In the genomic region with DNA sequence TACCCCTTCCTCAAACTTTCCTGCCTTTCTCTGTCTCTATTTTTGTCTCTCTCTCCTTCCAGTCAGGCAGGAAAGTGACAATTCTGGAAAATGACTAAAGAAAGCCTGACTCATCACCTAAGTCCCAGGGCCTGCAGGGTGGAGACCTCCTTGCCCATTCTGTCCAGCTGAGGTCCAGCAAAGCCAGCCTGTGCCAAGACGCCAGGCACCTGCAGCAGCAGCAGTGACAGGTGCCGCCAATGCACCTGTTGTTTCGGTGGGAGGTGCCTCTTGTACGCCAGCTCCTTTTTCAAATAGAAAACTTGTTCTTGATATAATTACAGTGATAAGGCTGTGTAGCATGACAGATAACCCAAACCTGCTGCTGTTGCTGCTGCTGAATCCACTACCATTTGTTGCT, we compare ENCODE assay signal across 22 cellular contexts.
A peak's percentile ranks its signal among the peaks of the same experiment; 100 is the strongest.
DNase-seq lines count a peak whose midpoint lies in the region.
"Had no signal": no experiment of that assay in that cellular context is flagged by ENCODE, and none has a peak within 500 bp of the region (broad histone marks: within the 10 kb centered on the region; RNA-seq: fewer than 3 reads in every experiment).

No MANE protein-coding gene starts in this region.

- H3K9me3 ChIP-seq in mesenchymal stem cell (ENCODE audit: control insufficient read depth, low read length): no peaks in the 10 kb centered on the region
- H3K9me3 ChIP-seq: left ventricle myocardium inferior, mucosa of descending colon, SJSA1, tibial nerve had no signal

- H3K14ac ChIP-seq in mesenchymal stem cell (ENCODE audit: low read length in 2 of 2): peak overlapping the region in 1 of 2 experiments; percentile 57

- H3K4me3 ChIP-seq in mesenchymal stem cell (ENCODE audit: insufficient read depth in 1 of 2, low read depth in 1 of 2, low read length in 2 of 2): no peak overlapping the region
- H3K4me3 ChIP-seq: coronary artery, HAP-1, left ventricle myocardium inferior, mucosa of descending colon, SJSA1, tibial nerve had no signal

- peak overlapping the region in 1 of 2 experiments; percentile 67 for H3K23ac ChIP-seq in mesenchymal stem cell (ENCODE audit: low read length in 2 of 2)

- H2BK120ac ChIP-seq in mesenchymal stem cell (ENCODE audit: low read depth, low read length): no peak overlapping the region

- no peak overlapping the region for H2BK12ac ChIP-seq in mesenchymal stem cell (ENCODE audit: low read length in 2 of 2)

- H3K36me3 ChIP-seq in mesenchymal stem cell (ENCODE audit: control insufficient read depth in 1 of 2, insufficient read depth in 2 of 2, low read depth in 1 of 2, low read length in 2 of 2): no peaks in the 10 kb centered on the region
- H3K36me3 ChIP-seq: HAP-1, left ventricle myocardium inferior, SJSA1, tibial nerve, WERI-Rb-1 had no signal

- no peak overlapping the region for H2BK5ac ChIP-seq in mesenchymal stem cell (ENCODE audit: low read depth, low read length, poor library complexity, severe bottlenecking)

- H3K4ac ChIP-seq in mesenchymal stem cell (ENCODE audit: low read depth in 1 of 2, low read length in 2 of 2): no peak overlapping the region

- H2AFZ ChIP-seq in mesenchymal stem cell (ENCODE audit: low read depth, low read length): no peak overlapping the region

- no peak overlapping the region for H3K27ac ChIP-seq in mesenchymal stem cell (ENCODE audit: low read length, poor library complexity, severe bottlenecking)
- H3K27ac ChIP-seq: coronary artery, left ventricle myocardium inferior, SJSA1, tibial nerve, WERI-Rb-1 had no signal

- no peaks in the 10 kb centered on the region for H3K79me1 ChIP-seq in mesenchymal stem cell (replicated peaks; ENCODE audit: low read length, poor library complexity, severe bottlenecking)

- no peak overlapping the region for H4K8ac ChIP-seq in mesenchymal stem cell (ENCODE audit: low read length)

- H2BK15ac ChIP-seq in mesenchymal stem cell (ENCODE audit: low read depth, poor library complexity, severe bottlenecking): no peak overlapping the region

- no peak overlapping the region for H2AK5ac ChIP-seq in mesenchymal stem cell (ENCODE audit: low read length, severe bottlenecking)

- H3K9ac ChIP-seq in mesenchymal stem cell (ENCODE audit: low read length): no peak overlapping the region

- no peak overlapping the region for H3K4me2 ChIP-seq in mesenchymal stem cell (ENCODE audit: low read length, poor library complexity, severe bottlenecking)

- H4K91ac ChIP-seq in mesenchymal stem cell (ENCODE audit: low read length): no peak overlapping the region

- H3K4me1 ChIP-seq in mesenchymal stem cell (ENCODE audit: control insufficient read depth, insufficient read depth, low read depth, low read length): peaks cover 3% of the 10 kb centered on the region
- H3K4me1 ChIP-seq: HAP-1 had no signal

- 85% methylated on average over 3 of the region's 4 CpGs for WGBS in mesenchymal stem cell

- peak overlapping the region in 1 of 2 experiments; percentile 66 for H3K18ac ChIP-seq in mesenchymal stem cell (ENCODE audit: low read depth in 1 of 2, low read length in 2 of 2)

- DNase-seq in EL: peak; percentile 41
- peak; percentile 79 for DNase-seq in NCI-H1105 treated with DMSO at 0.1 percent for 48 hours (lab: John Stamatoyannopoulos, UW)
- peak; percentile 56 for DNase-seq in NCI-H774 (lab: John Stamatoyannopoulos, UW)
- DNase-seq in mesenchymal stem cell: peak; percentile 22
- no peak for DNase-seq in stimulated activated CD4-positive, alpha-beta T cell treated with anti-CD3 and anti-CD28 coated beads, Interleukin-4, amount 100 ng/mL, for 4 hours
- no peak for DNase-seq in LoVo (ENCODE audit: low spot score)
- DNase-seq in activated T-cell treated with anti-CD3 and anti-CD28 coated beads, Interleukin-2, amount 50 U/mL, for 48 hours: no peak
- DNase-seq: activated CD4-positive, alpha-beta memory T cell treated with anti-CD3 and anti-CD28 coated beads for 36 hours; activated T-cell treated with anti-CD3 and anti-CD28 coated beads for 4 hours; CD8-positive, alpha-beta T cell; glutamatergic neuron; left ventricle myocardium inferior; mucosa of descending colon; NCI-H2081; stimulated activated CD4-positive, alpha-beta T cell treated with anti-CD3 and anti-CD28 coated beads, Interleukin-2, amount 100 ng/mL, for 24 hours; stimulated activated naive CD4-positive, alpha-beta T cell treated with Interleukin-2 at 50 U/mL for 16 hours; T-helper 2 cell; WERI-Rb-1 had no signal

- H3K27me3 ChIP-seq in mesenchymal stem cell (ENCODE audit: control insufficient read depth in 1 of 2, insufficient read depth in 1 of 2, low read length in 2 of 2): peaks cover 0 to 13% of the 10 kb centered on the region in 2 experiments
- H3K27me3 ChIP-seq: SJSA1, tibial nerve had no signal

Comparison
In these comparisons a context has a peak if more than half of its experiments do, and no peak if none do; other contexts are left out.
1. DNase-seq: peak in EL (single experiment), NCI-H1105 treated with DMSO at 0.1 percent for 48 hours (single experiment), NCI-H774 (single experiment) and mesenchymal stem cell (single experiment); none in stimulated activated CD4-positive, alpha-beta T cell treated with anti-CD3 and anti-CD28 coated beads, Interleukin-4, amount 100 ng/mL, for 4 hours (0 of 2), LoVo (single experiment) and activated T-cell treated with anti-CD3 and anti-CD28 coated beads, Interleukin-2, amount 50 U/mL, for 48 hours (0 of 2).